9 cellular contexts compared by ENCODE assay signal in the genomic region with DNA sequence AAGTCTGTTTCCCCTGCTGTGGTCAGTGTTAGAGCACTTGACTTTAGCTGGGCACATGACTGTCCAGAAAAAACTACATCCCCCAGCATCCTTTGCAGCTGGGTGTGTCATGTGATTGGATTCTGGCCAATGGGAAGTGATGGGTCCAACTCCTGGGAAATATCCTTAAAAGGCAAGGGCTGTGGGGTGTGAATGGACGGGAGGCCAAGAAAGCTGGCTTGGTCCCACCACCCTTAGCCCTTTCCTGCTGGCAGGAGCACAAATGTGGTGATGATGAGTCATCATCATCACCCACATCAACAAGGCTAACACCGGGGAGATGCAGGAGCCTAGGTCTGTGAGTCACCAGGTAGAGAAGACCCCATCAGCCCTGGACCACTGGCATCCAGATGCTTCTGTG.
DNase-seq lines count a peak whose midpoint lies in the region; ATAC-seq and TF ChIP-seq lines count a peak whose summit lies in the region.
"Had no signal": no experiment of that assay in that cellular context is flagged by ENCODE, and none has a peak within 500 bp of the region (broad histone marks: within the 10 kb centered on the region; RNA-seq: fewer than 3 reads in every experiment).

No MANE protein-coding gene starts in this region.

- no peak for TF ChIP-seq EP300 in Ishikawa (IDR thresholded peaks at IDR 0.05; ENCODE audit: borderline replicate concordance)

- no peaks in the 10 kb centered on the region for H3K36me3 Mint-ChIP-seq in glutamatergic neuron (ENCODE audit: unreplicated experiment)

- no peak overlapping the region for H3K4me3 Mint-ChIP-seq in glutamatergic neuron (ENCODE audit: unreplicated experiment)

- no peak overlapping the region for H3K4me3 ChIP-seq in AG10803 (ENCODE audit: low read length)

- H3K9me3 Mint-ChIP-seq in glutamatergic neuron (ENCODE audit: unreplicated experiment): peaks cover 3% of the 10 kb centered on the region

- no peak for ATAC-seq in HG03460 (IDR thresholded peaks at IDR 0.05; ENCODE audit: unreplicated experiment)

- no peaks in the 10 kb centered on the region for H3K4me1 Mint-ChIP-seq in glutamatergic neuron (ENCODE audit: low read depth, unreplicated experiment)

- no peak for TF ChIP-seq RAD21 in Ishikawa (IDR thresholded peaks at IDR 0.05; ENCODE audit: low read depth)

- peak; percentile 49 for DNase-seq in AG10803 (ENCODE audit: low read depth)
- peak; percentile 85 for DNase-seq in brain pericyte (ENCODE audit: low read depth, low spot score)
- peak; percentile 84 for DNase-seq in left kidney (ENCODE audit: low read depth, low spot score)
- DNase-seq in midbrain (lab: John Stamatoyannopoulos, UW): no peak
- no peak for DNase-seq in glutamatergic neuron
- no peak for DNase-seq in SIG-M5 (lab: John Stamatoyannopoulos, UW)
- DNase-seq: SHP77 treated with DMSO at 0.1 percent for 48 hours had no signal

- no peak for TF ChIP-seq CTCF in AG10803 (conservative IDR thresholded peaks at IDR 0.05; ENCODE audit: low read length)
- no peak for TF ChIP-seq CTCF in glutamatergic neuron (IDR thresholded peaks at IDR 0.05; ENCODE audit: partially characterized antibody, unreplicated experiment)

- H3K27me3 Mint-ChIP-seq in glutamatergic neuron (ENCODE audit: unreplicated experiment): peaks cover 3% of the 10 kb centered on the region

- H3K27ac Mint-ChIP-seq in glutamatergic neuron (ENCODE audit: unreplicated experiment): no peak overlapping the region

TF ChIP-seq in Ishikawa, 13 proteins besides CTCF, POLR2A, EP300 and RAD21:
- no peak for TF ChIP-seq EGR1 (IDR thresholded peaks at IDR 0.05)
- TF ChIP-seq TEAD4 (IDR thresholded peaks at IDR 0.05): no peak
- TF ChIP-seq ZBTB7A (IDR thresholded peaks at IDR 0.05; ENCODE audit: low read depth): no peak
- TF ChIP-seq CREB1 (IDR thresholded peaks at IDR 0.05; ENCODE audit: low read depth): no peak
- no peak for TF ChIP-seq TCF12 (IDR thresholded peaks at IDR 0.05; ENCODE audit: low read depth)
- no peak for TF ChIP-seq NFIC (IDR thresholded peaks at IDR 0.05)
- TF ChIP-seq TAF1 (IDR thresholded peaks at IDR 0.05; ENCODE audit: low read depth): no peak
- TF ChIP-seq, protein P1, sequence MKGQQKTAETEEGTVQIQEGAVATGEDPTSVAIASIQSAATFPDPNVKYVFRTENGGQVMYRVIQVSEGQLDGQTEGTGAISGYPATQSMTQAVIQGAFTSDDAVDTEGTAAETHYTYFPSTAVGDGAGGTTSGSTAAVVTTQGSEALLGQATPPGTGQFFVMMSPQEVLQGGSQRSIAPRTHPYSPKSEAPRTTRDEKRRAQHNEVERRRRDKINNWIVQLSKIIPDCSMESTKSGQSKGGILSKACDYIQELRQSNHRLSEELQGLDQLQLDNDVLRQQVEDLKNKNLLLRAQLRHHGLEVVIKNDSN (IDR thresholded peaks at IDR 0.05): peak; percentile 90
- no peak for TF ChIP-seq YY1 (IDR thresholded peaks at IDR 0.05; ENCODE audit: low read depth)
TF ChIP-seq in Ishikawa: peak in this region for 1.

Comparison
In these comparisons a context has a peak if more than half of its experiments do, and no peak if none do; other contexts are left out.
1. DNase-seq: peak in AG10803 (single experiment), brain pericyte (single experiment) and left kidney (single experiment); none in midbrain (single experiment), glutamatergic neuron (single experiment) and SIG-M5 (single experiment).